8 cellular contexts compared by ENCODE assay signal in the genomic region with DNA sequence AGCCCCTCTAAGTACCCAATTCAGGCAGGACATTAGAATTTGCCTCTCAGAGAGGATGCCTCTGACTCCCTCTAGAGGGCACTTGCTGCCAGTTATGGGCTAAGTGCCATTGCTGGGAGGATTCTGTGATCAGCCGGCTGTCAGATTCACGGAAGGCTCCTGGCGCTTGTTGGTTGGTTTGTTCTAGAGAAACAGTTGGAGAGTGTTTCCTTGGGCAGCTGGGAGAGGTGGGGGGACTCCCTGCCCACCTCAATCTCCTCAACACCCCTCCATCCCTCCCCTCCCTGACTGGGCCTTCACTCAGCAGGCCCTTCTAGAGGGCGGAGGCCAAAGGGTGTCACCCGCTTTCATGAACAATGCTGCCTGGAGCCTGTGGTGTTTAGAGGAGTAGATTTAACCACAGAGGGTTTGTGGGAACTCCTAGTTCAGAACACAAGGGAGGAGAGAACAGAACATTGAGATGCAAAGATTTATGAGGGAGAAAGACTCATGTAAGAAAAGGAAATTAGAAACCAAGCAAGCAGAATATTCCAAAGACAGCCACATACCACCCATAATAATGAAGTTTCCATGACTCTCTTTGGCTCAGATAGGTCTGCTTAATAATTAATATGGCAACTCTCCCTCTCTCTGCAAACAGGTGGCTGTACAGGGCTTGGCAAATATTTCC. TPM values are rescaled to one million over a fixed set of nuclear protein-coding genes. Genes with fewer than 3 reads are reported as not detected.
DNase-seq lines count a peak whose midpoint lies in the region; ATAC-seq and TF ChIP-seq lines count a peak whose summit lies in the region.

No MANE protein-coding gene starts in this region.

- DNase-seq in COLO668 (lab: John Stamatoyannopoulos, UW; ENCODE audit: unreplicated experiment) (peak; percentile 49), NOMO-1 treated with DMSO at 0.1 percent for 48 hours (lab: John Stamatoyannopoulos, UW; ENCODE audit: unreplicated experiment) (peak; percentile 16), activated T-cell treated with anti-CD3 and anti-CD28 coated beads for 4 hours (peak; percentile 46), epithelial cell of proximal tubule (ENCODE audit: low read depth) (peak; percentile 65), naive B cell (peak; percentile 20)
- DNase-seq in stimulated activated effector memory CD8-positive, alpha-beta T cell treated with anti-CD3 and anti-CD28 coated beads, Interleukin-12 subunit alpha, Interleukin-12 subunit beta, amount 100 ng/mL, for 72 hours (ENCODE audit: low spot score in 2 of 2) = peak; percentile 31 to 67

- no peak overlapping the region for H3K27ac Mint-ChIP-seq in naive B cell
- H3K27ac Mint-ChIP-seq in stimulated activated effector memory CD8-positive, alpha-beta T cell treated with anti-CD3 and anti-CD28 coated beads, Interleukin-12 subunit alpha, Interleukin-12 subunit beta, amount 100 ng/mL, for 72 hours = no peak overlapping the region

- peak overlapping the region; percentile 25 for H3K4me3 ChIP-seq in epithelial cell of proximal tubule (ENCODE audit: low read depth, low read length)

- no peak overlapping the region for H3K4me3 Mint-ChIP-seq in naive B cell
- H3K4me3 Mint-ChIP-seq in stimulated activated effector memory CD8-positive, alpha-beta T cell treated with anti-CD3 and anti-CD28 coated beads, Interleukin-12 subunit alpha, Interleukin-12 subunit beta, amount 100 ng/mL, for 72 hours = no peak overlapping the region

- TF ChIP-seq CTCF in epithelial cell of proximal tubule (conservative IDR thresholded peaks at IDR 0.05; ENCODE audit: low read depth, low read length) = peak; percentile 97

- H3K9me3 Mint-ChIP-seq in naive B cell = no peaks in the 10 kb centered on the region
- no peaks in the 10 kb centered on the region for H3K9me3 Mint-ChIP-seq in stimulated activated effector memory CD8-positive, alpha-beta T cell treated with anti-CD3 and anti-CD28 coated beads, Interleukin-12 subunit alpha, Interleukin-12 subunit beta, amount 100 ng/mL, for 72 hours

- H3K4me1 Mint-ChIP-seq in naive B cell = peaks cover 0 to 5% (median 4%) of the 10 kb centered on the region in 3 donors
- peaks cover 7% of the 10 kb centered on the region for H3K4me1 Mint-ChIP-seq in stimulated activated effector memory CD8-positive, alpha-beta T cell treated with anti-CD3 and anti-CD28 coated beads, Interleukin-12 subunit alpha, Interleukin-12 subunit beta, amount 100 ng/mL, for 72 hours

- H3K27me3 Mint-ChIP-seq in naive B cell = peaks cover 27 to 31% (median 30%) of the 10 kb centered on the region in 3 donors

- H3K36me3 Mint-ChIP-seq in naive B cell = no peaks in the 10 kb centered on the region
- no peaks in the 10 kb centered on the region for H3K36me3 Mint-ChIP-seq in stimulated activated effector memory CD8-positive, alpha-beta T cell treated with anti-CD3 and anti-CD28 coated beads, Interleukin-12 subunit alpha, Interleukin-12 subunit beta, amount 100 ng/mL, for 72 hours

- ATAC-seq in HG03354 (IDR thresholded peaks at IDR 0.05; ENCODE audit: poor library complexity, severe bottlenecking, unreplicated experiment) (peak; percentile 62), naive B cell (ENCODE audit: low read depth in 2 of 2) (peak; percentile 72 to 78), HG03097 (IDR thresholded peaks at IDR 0.05; ENCODE audit: low FRiP score, unreplicated experiment) (no peak)
- peak; percentile 88 for ATAC-seq in stimulated activated effector memory CD8-positive, alpha-beta T cell treated with anti-CD3 and anti-CD28 coated beads, Interleukin-12 subunit alpha, Interleukin-12 subunit beta, amount 100 ng/mL, for 72 hours

RNA-seq across cellular contexts. Expression of a gene that starts 29.9 kb away (rescaled TPM):
- total RNA-seq in epithelial cell of proximal tubule = 6.9 and 11.9 TPM in 2 replicates
- 1 to 10 TPM in 5 of 6 donors, not detected in 1; 3.4 to 8.9 (median 5.6) TPM for polyA plus RNA-seq in naive B cell (ENCODE audit: low read depth in 6 of 6)
